ENCODE assay signal across 8 cellular contexts in genomic region chr4:37453361-37454262, GRCh38.
DNase-seq lines count a peak whose midpoint lies in the region; ATAC-seq and TF ChIP-seq lines count a peak whose summit lies in the region.

No MANE protein-coding gene starts in this region.

- H3K27me3 Mint-ChIP-seq in Calu3 (ENCODE audit: unreplicated experiment), result no peaks in the 10 kb centered on the region
- peaks cover 67% of the 10 kb centered on the region for H3K27me3 Mint-ChIP-seq in chondrocyte (ENCODE audit: low read depth)

- BruUV-seq in Calu3 (replicated peaks; lab: Mats Ljungman, UMichigan), result no TSS peak

- H3K4me3 Mint-ChIP-seq in Calu3 (ENCODE audit: low read depth, unreplicated experiment) (peak overlapping the region; percentile 83), chondrocyte (ENCODE audit: unreplicated experiment) (peak overlapping the region; percentile 69)

- intact Hi-C loops in Calu3 (cut with micrococcal nuclease; ENCODE audit: unreplicated experiment), result loop anchor here (1.0 to 10.0 kb wide), 4 partner anchors 75 to 581 kb away; no protein-coding TSS in a partner anchor
- intact Hi-C loops in left colon (cut with DNase I, micrococcal nuclease), result no loop called here

- peak; percentile 68 for ATAC-seq in GM21529 (IDR thresholded peaks at IDR 0.05; ENCODE audit: unreplicated experiment)
- peak; percentile 91 for ATAC-seq in left colon

- H3K27ac Mint-ChIP-seq in Calu3 (ENCODE audit: unreplicated experiment), result peak overlapping the region; percentile 93
- no peak overlapping the region for H3K27ac Mint-ChIP-seq in chondrocyte (ENCODE audit: unreplicated experiment)

- TF ChIP-seq CTCF in Calu3 (IDR thresholded peaks at IDR 0.05; ENCODE audit: unreplicated experiment) (no peak), chondrocyte (IDR thresholded peaks at IDR 0.05) (no peak)

- H3K9me3 Mint-ChIP-seq in Calu3 (ENCODE audit: low read depth, unreplicated experiment) (no peaks in the 10 kb centered on the region), chondrocyte (ENCODE audit: low read depth) (no peaks in the 10 kb centered on the region)

- peaks cover 40% of the 10 kb centered on the region for H3K36me3 Mint-ChIP-seq in Calu3 (ENCODE audit: insufficient read depth, unreplicated experiment)
- no peaks in the 10 kb centered on the region for H3K36me3 Mint-ChIP-seq in chondrocyte (ENCODE audit: low read depth)

- peak; percentile 80 for DNase-seq in Calu3
- peak; percentile 62 to 76 for DNase-seq in Kasumi-1 (lab: John Stamatoyannopoulos, UW)
- DNase-seq in activated CD4-positive, CD25-positive, alpha-beta regulatory T cell treated with anti-CD3 and anti-CD28 coated beads, Interleukin-2, amount 50 U/mL, for 72 hours, result peak; percentile 41
- no peak for DNase-seq in chondrocyte (ENCODE audit: low spot score)
- DNase-seq in left colon, result peak; percentile 76 to 81
- DNase-seq in stimulated activated CD4-positive, alpha-beta T cell treated with anti-CD3 and anti-CD28 coated beads, Interleukin-15, amount 100 ng/mL, for 48 hours (ENCODE audit: low read depth in 2 of 2), result peak; percentile 1 to 34
- DNase-seq in A172 (ENCODE audit: low spot score), result no peak

- H3K4me1 Mint-ChIP-seq in Calu3 (ENCODE audit: low read depth, unreplicated experiment) (peaks cover 9% of the 10 kb centered on the region), chondrocyte (ENCODE audit: low read depth) (peaks cover 10% of the 10 kb centered on the region)

- CTCF ChIA-PET in Calu3 (lab: Charles Lee), result interaction anchor here (0.7 to 2.1 kb wide), 18 partner anchors 10 to 348 kb away, joined by 3 to 19 read pairs (median 5); no protein-coding TSS in a partner anchor

Comparison
In these comparisons a context has a peak if more than half of its experiments do, and no peak if none do; other contexts are left out.
1. DNase-seq: peak in Calu3 (single experiment), Kasumi-1 (2 of 2), activated CD4-positive, CD25-positive, alpha-beta regulatory T cell treated with anti-CD3 and anti-CD28 coated beads, Interleukin-2, amount 50 U/mL, for 72 hours (single experiment), left colon (2 of 2) and stimulated activated CD4-positive, alpha-beta T cell treated with anti-CD3 and anti-CD28 coated beads, Interleukin-15, amount 100 ng/mL, for 48 hours (2 of 2); none in chondrocyte (single experiment) and A172 (single experiment).